ENCODE assay signal across 20 cellular contexts in genomic region chr15:74709892-74710291, GRCh38. TPM values are rescaled to one million over a fixed set of nuclear protein-coding genes. Genes with fewer than 3 reads are reported as not detected.
DNase-seq lines count a peak whose midpoint lies in the region; ATAC-seq and TF ChIP-seq lines count a peak whose summit lies in the region.
"Had no signal": no experiment of that assay in that cellular context is flagged by ENCODE, and none has a peak within 500 bp of the region (broad histone marks: within the 10 kb centered on the region; RNA-seq: fewer than 3 reads in every experiment).

No MANE protein-coding gene starts in this region.

- no peaks in the 10 kb centered on the region for H3K36me3 ChIP-seq in Loucy (ENCODE audit: insufficient read depth, low read length)

- no peak overlapping the region for H3K4me3 ChIP-seq in Loucy (ENCODE audit: low read length, poor library complexity, severe bottlenecking)
- H3K4me3 ChIP-seq: A549, GM23248 had no signal

- no peaks in the 10 kb centered on the region for H3K79me2 ChIP-seq in Loucy (ENCODE audit: insufficient read depth, low read length)

- no peak overlapping the region for H3K9ac ChIP-seq in Loucy (ENCODE audit: low read depth, low read length, poor library complexity, severe bottlenecking)
- H3K9ac ChIP-seq: GM23248, SK-N-SH had no signal

- peaks cover 9% of the 10 kb centered on the region for H3K4me1 ChIP-seq in Loucy (ENCODE audit: insufficient read depth, low read length, poor library complexity, severe bottlenecking)
- H3K4me1 ChIP-seq: A549 had no signal

- peak overlapping the region; percentile 87; the same call in 1 of the 2 replicates for H2AFZ ChIP-seq in Loucy (ENCODE audit: low read length)
- H2AFZ ChIP-seq: GM23248 had no signal

- peaks cover 4% of the 10 kb centered on the region for H3K36me3 Mint-ChIP-seq in activated naive CD8-positive, alpha-beta T cell treated with anti-CD3 and anti-CD28 coated beads, Interleukin-2, amount 10 ng/mL, durations not matched to agents 7 days and 5 days
- no peaks in the 10 kb centered on the region for H3K36me3 Mint-ChIP-seq in activated naive CD8-positive, alpha-beta T cell treated with anti-CD3 and anti-CD28 coated beads, Interleukin-2, amount 50 U/mL, for 24 hours (ENCODE audit: low read depth)
- H3K36me3 Mint-ChIP-seq in immature natural killer cell = peaks cover 0 to 5% (median 0%) of the 10 kb centered on the region in 3 donors

- H3K4me2 ChIP-seq in Loucy (ENCODE audit: low read depth, low read length, poor library complexity, severe bottlenecking) = peak overlapping the region; percentile 43
- H3K4me2 ChIP-seq: A549, SK-N-SH had no signal

- peaks cover 13% of the 10 kb centered on the region for H3K4me1 Mint-ChIP-seq in activated naive CD8-positive, alpha-beta T cell treated with anti-CD3 and anti-CD28 coated beads, Interleukin-2, amount 10 ng/mL, durations not matched to agents 7 days and 5 days
- peaks cover 5% of the 10 kb centered on the region for H3K4me1 Mint-ChIP-seq in activated naive CD8-positive, alpha-beta T cell treated with anti-CD3 and anti-CD28 coated beads, Interleukin-2, amount 50 U/mL, for 24 hours
- H3K4me1 Mint-ChIP-seq in immature natural killer cell = peaks cover 24 to 25% of the 10 kb centered on the region in 2 donors

- H3K9me3 Mint-ChIP-seq in activated naive CD8-positive, alpha-beta T cell treated with anti-CD3 and anti-CD28 coated beads, Interleukin-2, amount 10 ng/mL, durations not matched to agents 7 days and 5 days = peaks cover 6% of the 10 kb centered on the region
- no peaks in the 10 kb centered on the region for H3K9me3 Mint-ChIP-seq in activated naive CD8-positive, alpha-beta T cell treated with anti-CD3 and anti-CD28 coated beads, Interleukin-2, amount 50 U/mL, for 24 hours
- H3K9me3 Mint-ChIP-seq in immature natural killer cell = peaks cover 0 to 2% (median 0%) of the 10 kb centered on the region in 6 donors

- H3K27me3 ChIP-seq in Loucy (ENCODE audit: insufficient read depth, low read length, poor library complexity, severe bottlenecking) = no peaks in the 10 kb centered on the region

- H3K4me3 Mint-ChIP-seq in activated naive CD8-positive, alpha-beta T cell treated with anti-CD3 and anti-CD28 coated beads, Interleukin-2, amount 10 ng/mL, durations not matched to agents 7 days and 5 days = peak overlapping the region; percentile 57
- H3K4me3 Mint-ChIP-seq in activated naive CD8-positive, alpha-beta T cell treated with anti-CD3 and anti-CD28 coated beads, Interleukin-2, amount 50 U/mL, for 24 hours = no peak overlapping the region
- H3K4me3 Mint-ChIP-seq in immature natural killer cell = peak overlapping the region; percentile 66 to 79 (median 74)

- H4K20me1 ChIP-seq in Loucy (ENCODE audit: insufficient read depth, low read length, poor library complexity, severe bottlenecking) = no peaks in the 10 kb centered on the region

- peak overlapping the region; percentile 89 for H3K27ac Mint-ChIP-seq in activated naive CD8-positive, alpha-beta T cell treated with anti-CD3 and anti-CD28 coated beads, Interleukin-2, amount 10 ng/mL, durations not matched to agents 7 days and 5 days
- H3K27ac Mint-ChIP-seq in activated naive CD8-positive, alpha-beta T cell treated with anti-CD3 and anti-CD28 coated beads, Interleukin-2, amount 50 U/mL, for 24 hours = no peak overlapping the region
- peak overlapping the region; percentile 12 to 80 (median 46) for H3K27ac Mint-ChIP-seq in immature natural killer cell

- no peak for ATAC-seq in activated naive CD8-positive, alpha-beta T cell treated with anti-CD3 and anti-CD28 coated beads, Interleukin-2, amount 10 ng/mL, durations not matched to agents 7 days and 5 days (ENCODE audit: low read depth)
- ATAC-seq in activated naive CD8-positive, alpha-beta T cell treated with anti-CD3 and anti-CD28 coated beads, Interleukin-2, amount 50 U/mL, for 24 hours = no peak
- ATAC-seq in GM19452 (IDR thresholded peaks at IDR 0.05; ENCODE audit: unreplicated experiment) (no peak), GM21423 (IDR thresholded peaks at IDR 0.05; ENCODE audit: unreplicated experiment) (no peak)
- ATAC-seq: A549 had no signal

- H3F3A ChIP-seq in Loucy (ENCODE audit: low read depth) = no peaks in the 10 kb centered on the region

- H3K9me2 ChIP-seq in Loucy (replicated peaks; ENCODE audit: low read depth, low read length) = no peaks in the 10 kb centered on the region
- H3K9me2 ChIP-seq: SK-N-SH had no signal

- DNase-seq in activated naive CD8-positive, alpha-beta T cell treated with anti-CD3 and anti-CD28 coated beads, Interleukin-2, amount 10 ng/mL, durations not matched to agents 7 days and 5 days = no peak
- no peak for DNase-seq in activated naive CD8-positive, alpha-beta T cell treated with anti-CD3 and anti-CD28 coated beads, Interleukin-2, amount 50 U/mL, for 24 hours
- DNase-seq in immature natural killer cell = no peak
- no peak for DNase-seq in HuH-7 (ENCODE audit: low spot score)
- DNase-seq: DMS153, GM23248, H7, IMR-90, KG1, MM.1S, NCI-H2029, NCI-H446, NCI-H524 treated with DMSO at 0.1 percent for 48 hours, NCI-H774, SIG-M5, SK-N-SH had no signal

- H3K9me3 ChIP-seq in Loucy (ENCODE audit: insufficient read depth, low read depth, low read length) = no peaks in the 10 kb centered on the region
- H3K9me3 ChIP-seq: A549, SK-N-SH had no signal

- POLR2A ChIA-PET in activated naive CD8-positive, alpha-beta T cell treated with anti-CD3 and anti-CD28 coated beads, Interleukin-2, amount 10 ng/mL, durations not matched to agents 7 days and 5 days (lab: Charles Lee) = interaction anchor here (0.8 kb wide), 1 partner anchor 14 kb away, joined by 3 read pairs; no protein-coding TSS in a partner anchor

- no peak for TF ChIP-seq CTCF in Loucy (conservative IDR thresholded peaks at IDR 0.05; ENCODE audit: low read length)

- H3K27me3 Mint-ChIP-seq in activated naive CD8-positive, alpha-beta T cell treated with anti-CD3 and anti-CD28 coated beads, Interleukin-2, amount 10 ng/mL, durations not matched to agents 7 days and 5 days = peaks cover 25% of the 10 kb centered on the region
- peaks cover 11% of the 10 kb centered on the region for H3K27me3 Mint-ChIP-seq in activated naive CD8-positive, alpha-beta T cell treated with anti-CD3 and anti-CD28 coated beads, Interleukin-2, amount 50 U/mL, for 24 hours
- peaks cover 2% of the 10 kb centered on the region in 3 donors for H3K27me3 Mint-ChIP-seq in immature natural killer cell (ENCODE audit: low read depth in 3 of 3)

RNA-seq across cellular contexts. Expression of gene EDC3, which starts 14.1 kb away (rescaled TPM):
- 10 to 100 TPM; 46.7 to 47.0 TPM for total RNA-seq in activated naive CD8-positive, alpha-beta T cell treated with anti-CD3 and anti-CD28 coated beads, Interleukin-2, amount 10 ng/mL, durations not matched to agents 7 days and 5 days
- polyA plus RNA-seq in immature natural killer cell = 10 to 100 TPM; 17.4 to 30.4 (median 26.1) TPM

RNA-seq across cellular contexts. Expression of gene CYP1A1, which starts 15.4 kb away (rescaled TPM):
- total RNA-seq in activated naive CD8-positive, alpha-beta T cell treated with anti-CD3 and anti-CD28 coated beads, Interleukin-2, amount 10 ng/mL, durations not matched to agents 7 days and 5 days = 10 to 100 TPM; 12.0 to 12.4 TPM
- not detected for polyA plus RNA-seq in immature natural killer cell
- total RNA-seq: GM23248 had no signal
- polyA plus RNA-seq: GM23248 had no signal

RNA-seq across cellular contexts. Expression of gene CYP1A2, which starts 38.8 kb away (rescaled TPM):
- not detected for total RNA-seq in activated naive CD8-positive, alpha-beta T cell treated with anti-CD3 and anti-CD28 coated beads, Interleukin-2, amount 10 ng/mL, durations not matched to agents 7 days and 5 days
- polyA plus RNA-seq in immature natural killer cell = not detected
- total RNA-seq: GM23248, H7, IMR-90 had no signal
- polyA plus RNA-seq: A549, GM23248, IMR-90, SK-N-SH had no signal
